13 cellular contexts compared by ENCODE assay signal in the genomic region with DNA sequence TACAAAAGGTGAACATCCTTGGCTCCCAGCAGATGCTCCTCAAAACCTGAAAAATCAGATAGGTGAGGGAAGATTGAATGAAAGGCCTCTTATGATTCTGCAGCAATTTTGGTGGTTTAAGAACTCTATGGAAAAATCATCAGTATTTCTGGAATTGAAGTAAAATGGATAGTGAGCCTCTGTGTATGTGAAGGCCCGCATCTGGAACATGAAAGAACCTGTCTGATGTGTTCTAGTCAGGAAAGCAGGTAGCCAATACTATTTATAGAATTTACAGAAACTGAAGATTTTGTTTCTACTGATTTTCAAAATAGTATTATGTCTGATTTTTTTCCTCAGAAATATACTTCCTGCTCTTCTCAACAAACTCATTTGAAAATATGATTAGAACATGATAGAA. TPM values are rescaled to one million over a fixed set of nuclear protein-coding genes. Genes with fewer than 3 reads are reported as not detected.
"Had no signal": no experiment of that assay in that cellular context is flagged by ENCODE, and none has a peak within 500 bp of the region (broad histone marks: within the 10 kb centered on the region; RNA-seq: fewer than 3 reads in every experiment).

No MANE protein-coding gene starts in this region.

- ATAC-seq: activated T-helper 17 cell treated with anti-CD3 and anti-CD28 coated beads, Interleukin-2, amount 50 U/mL, for 72 hours; stimulated activated effector memory CD8-positive, alpha-beta T cell treated with anti-CD3 and anti-CD28 coated beads, Interleukin-12 subunit alpha, Interleukin-12 subunit beta, amount 100 ng/mL, for 72 hours had no signal

- DNase-seq: activated CD4-positive, alpha-beta T cell treated with anti-CD3 and anti-CD28 coated beads, Interleukin-2, amount 50 U/mL, for 1 hour; activated naive CD4-positive, alpha-beta T cell treated with anti-CD3 and anti-CD28 coated beads for 36 hours; activated T-cell treated with anti-CD3 and anti-CD28 coated beads for 4 hours; central memory CD4-positive, alpha-beta T cell; effector CD4-positive, alpha-beta T cell; mesendoderm; nephron progenitor cell; transverse colon had no signal

- H3K4me3 ChIP-seq: adrenal gland, transverse colon had no signal

- H3K4me1 ChIP-seq: adrenal gland had no signal

- H3K36me3 ChIP-seq: adrenal gland, transverse colon had no signal

- H3K4me1 Mint-ChIP-seq: activated T-helper 17 cell treated with anti-CD3 and anti-CD28 coated beads, Interleukin-2, amount 50 U/mL, for 72 hours; stimulated activated effector memory CD8-positive, alpha-beta T cell treated with anti-CD3 and anti-CD28 coated beads, Interleukin-12 subunit alpha, Interleukin-12 subunit beta, amount 100 ng/mL, for 72 hours had no signal

- H3K27ac Mint-ChIP-seq: activated naive CD4-positive, alpha-beta T cell treated with anti-CD3 and anti-CD28 coated beads for 36 hours; activated T-helper 17 cell treated with anti-CD3 and anti-CD28 coated beads, Interleukin-2, amount 50 U/mL, for 72 hours; nephron progenitor cell; stimulated activated effector memory CD8-positive, alpha-beta T cell treated with anti-CD3 and anti-CD28 coated beads, Interleukin-12 subunit alpha, Interleukin-12 subunit beta, amount 100 ng/mL, for 72 hours; T-helper 2 cell treated with Interferon-gamma antibody and Interleukin-4, amounts not matched to agents 5 μg/mL and 100 μg/mL, for 36 hours had no signal

- H3K4me3 Mint-ChIP-seq: activated naive CD4-positive, alpha-beta T cell treated with anti-CD3 and anti-CD28 coated beads for 36 hours; activated T-helper 17 cell treated with anti-CD3 and anti-CD28 coated beads, Interleukin-2, amount 50 U/mL, for 72 hours; nephron progenitor cell; stimulated activated effector memory CD8-positive, alpha-beta T cell treated with anti-CD3 and anti-CD28 coated beads, Interleukin-12 subunit alpha, Interleukin-12 subunit beta, amount 100 ng/mL, for 72 hours; T-helper 2 cell treated with Interferon-gamma antibody and Interleukin-4, amounts not matched to agents 5 μg/mL and 100 μg/mL, for 36 hours had no signal

- H3K36me3 Mint-ChIP-seq: stimulated activated effector memory CD8-positive, alpha-beta T cell treated with anti-CD3 and anti-CD28 coated beads, Interleukin-12 subunit alpha, Interleukin-12 subunit beta, amount 100 ng/mL, for 72 hours had no signal

- H3K27ac ChIP-seq: transverse colon had no signal

- H3K27me3 ChIP-seq: adrenal gland, transverse colon had no signal

- H3K9me3 Mint-ChIP-seq: activated naive CD4-positive, alpha-beta T cell treated with anti-CD3 and anti-CD28 coated beads for 36 hours; activated T-helper 17 cell treated with anti-CD3 and anti-CD28 coated beads, Interleukin-2, amount 50 U/mL, for 72 hours; stimulated activated effector memory CD8-positive, alpha-beta T cell treated with anti-CD3 and anti-CD28 coated beads, Interleukin-12 subunit alpha, Interleukin-12 subunit beta, amount 100 ng/mL, for 72 hours; T-helper 2 cell treated with Interferon-gamma antibody and Interleukin-4, amounts not matched to agents 5 μg/mL and 100 μg/mL, for 36 hours had no signal

- H3K9me3 ChIP-seq: adrenal gland, transverse colon had no signal

RNA-seq across cellular contexts. Expression of a gene that starts 37.3 kb away (rescaled TPM):
- total RNA-seq: activated CD8-positive, alpha-beta memory T cell treated with anti-CD3 and anti-CD28 coated beads for 36 hours; activated naive CD4-positive, alpha-beta T cell treated with anti-CD3 and anti-CD28 coated beads for 36 hours had no signal
